Comparison of ENCODE assay signal across 8 cellular contexts in genomic region chr7:2670720-2671391, GRCh38. TPM values are rescaled to one million over a fixed set of nuclear protein-coding genes. Genes with fewer than 3 reads are reported as not detected.
DNase-seq lines count a peak whose midpoint lies in the region; ATAC-seq, FAIRE-seq and TF ChIP-seq lines count a peak whose summit lies in the region.

No MANE protein-coding gene starts in this region.

- H3K27ac ChIP-seq in RWPE1 (no peak overlapping the region), pancreas (no peak overlapping the region), upper lobe of right lung (no peak overlapping the region)

- H3K9me3 Mint-ChIP-seq in activated T-helper 2 cell treated with anti-CD3 and anti-CD28 coated beads, Interferon-gamma antibody, Interleukin-2, Interleukin-4, amounts not matched to agents 10 μg/mL and 5 μg/mL and 100 μg/mL, durations not matched to agents 14 hours and 24 hours and 36 hours, result no peaks in the 10 kb centered on the region

- WGBS in pancreas, 2 donors, result 19 to 22% methylated on average over 25 of the region's 25 CpGs

- TF ChIP-seq CTCF in RWPE1 (conservative IDR thresholded peaks at IDR 0.05; ENCODE audit: low read depth) (peak; percentile 96), fibroblast of villous mesenchyme (IDR thresholded peaks at IDR 0.05; ENCODE audit: insufficient read depth, low read depth, low read length) (peak; percentile 87), pancreas (IDR thresholded peaks at IDR 0.05) (peak; percentile 57 to 73 (median 60)), upper lobe of right lung (IDR thresholded peaks at IDR 0.05) (peak; percentile 88)

- peaks cover 3% of the 10 kb centered on the region for H3K4me1 Mint-ChIP-seq in activated T-helper 2 cell treated with anti-CD3 and anti-CD28 coated beads, Interferon-gamma antibody, Interleukin-2, Interleukin-4, amounts not matched to agents 10 μg/mL and 5 μg/mL and 100 μg/mL, durations not matched to agents 14 hours and 24 hours and 36 hours (ENCODE audit: low read depth)

- H3K4me1 ChIP-seq in pancreas (no peaks in the 10 kb centered on the region), upper lobe of right lung (peaks cover 5% of the 10 kb centered on the region)

- CTCF ChIA-PET in RWPE1 (lab: Yijun Ruan, JAX), result interaction anchor here (0.5 to 2.0 kb wide), 23 partner anchors 9 to 530 kb away, joined by 3 to 12 read pairs (median 4); no protein-coding TSS in a partner anchor

- peaks cover 31% of the 10 kb centered on the region for H3K27me3 Mint-ChIP-seq in activated T-helper 2 cell treated with anti-CD3 and anti-CD28 coated beads, Interferon-gamma antibody, Interleukin-2, Interleukin-4, amounts not matched to agents 10 μg/mL and 5 μg/mL and 100 μg/mL, durations not matched to agents 14 hours and 24 hours and 36 hours (ENCODE audit: low read depth)

- no peaks in the 10 kb centered on the region for H3K36me3 ChIP-seq in pancreas
- no peaks in the 10 kb centered on the region for H3K36me3 ChIP-seq in upper lobe of right lung

- no peaks in the 10 kb centered on the region for H3K36me3 Mint-ChIP-seq in activated T-helper 2 cell treated with anti-CD3 and anti-CD28 coated beads, Interferon-gamma antibody, Interleukin-2, Interleukin-4, amounts not matched to agents 10 μg/mL and 5 μg/mL and 100 μg/mL, durations not matched to agents 14 hours and 24 hours and 36 hours (ENCODE audit: low read depth)

- DNase-seq in NCI-H1417 (lab: John Stamatoyannopoulos, UW), result peak; percentile 56 to 75 (median 68)
- no peak for DNase-seq in NCI-H1417 treated with DMSO at 0.1 percent for 48 hours (lab: John Stamatoyannopoulos, UW)
- peak; percentile 76 for DNase-seq in KBM-7
- DNase-seq in RWPE1 (ENCODE audit: low spot score), result peak; percentile 68
- peak; percentile 56 for DNase-seq in activated T-helper 2 cell treated with anti-CD3 and anti-CD28 coated beads, Interferon-gamma antibody, Interleukin-2, Interleukin-4, amounts not matched to agents 10 μg/mL and 5 μg/mL and 100 μg/mL, durations not matched to agents 14 hours and 24 hours and 36 hours (ENCODE audit: low spot score)
- peak; percentile 55 for DNase-seq in fibroblast of villous mesenchyme (ENCODE audit: low read depth)
- peak in 5 of 6 donors; percentile 30 to 85 (median 68) for DNase-seq in pancreas
- peak; percentile 89 for DNase-seq in upper lobe of right lung

- in situ Hi-C loops in KBM-7 (cut with MboI; ENCODE audit: low pct_unique_long_range_greater_than_20kb, low sequenced_read_pairs), result no loop called here

- no peak for FAIRE-seq in pancreas (lab: Jason Lieb, UNC)

- intact Hi-C loops in activated T-helper 2 cell treated with anti-CD3 and anti-CD28 coated beads, Interferon-gamma antibody, Interleukin-2, Interleukin-4, amounts not matched to agents 10 μg/mL and 5 μg/mL and 100 μg/mL, durations not matched to agents 14 hours and 24 hours and 36 hours (cut with micrococcal nuclease), result loop anchor here (1.0 kb wide), 1 partner anchor 38 kb away; no protein-coding TSS in a partner anchor
- intact Hi-C loops in pancreas (cut with DNase I) (no loop called here), upper lobe of right lung (cut with DNase I) (no loop called here)

- H3K27me3 ChIP-seq in pancreas, result no peaks in the 10 kb centered on the region
- H3K27me3 ChIP-seq in upper lobe of right lung, result no peaks in the 10 kb centered on the region

- H3K4me3 ChIP-seq in fibroblast of villous mesenchyme (ENCODE audit: low read depth, low read length) (no peak overlapping the region), pancreas (no peak overlapping the region), upper lobe of right lung (no peak overlapping the region)

- ATAC-seq in pancreas (peak; percentile 72 to 92 (median 87)), upper lobe of right lung (peak; percentile 92)

- POLR2A ChIA-PET in RWPE1 (lab: Yijun Ruan, JAX; ENCODE audit: low non-redundant PET), result no interaction called here

- no peak overlapping the region for H3K27ac Mint-ChIP-seq in activated T-helper 2 cell treated with anti-CD3 and anti-CD28 coated beads, Interferon-gamma antibody, Interleukin-2, Interleukin-4, amounts not matched to agents 10 μg/mL and 5 μg/mL and 100 μg/mL, durations not matched to agents 14 hours and 24 hours and 36 hours

- H3K9me3 ChIP-seq in pancreas, result no peaks in the 10 kb centered on the region
- H3K9me3 ChIP-seq in upper lobe of right lung, result no peaks in the 10 kb centered on the region

- H3K4me3 Mint-ChIP-seq in activated T-helper 2 cell treated with anti-CD3 and anti-CD28 coated beads, Interferon-gamma antibody, Interleukin-2, Interleukin-4, amounts not matched to agents 10 μg/mL and 5 μg/mL and 100 μg/mL, durations not matched to agents 14 hours and 24 hours and 36 hours (ENCODE audit: low read depth), result no peak overlapping the region

RNA-seq across cellular contexts. Expression of gene AMZ1, which starts 17.1 kb away (rescaled TPM):
- total RNA-seq in activated T-helper 2 cell treated with anti-CD3 and anti-CD28 coated beads, Interferon-gamma antibody, Interleukin-2, Interleukin-4, amounts not matched to agents 10 μg/mL and 5 μg/mL and 100 μg/mL, durations not matched to agents 14 hours and 24 hours and 36 hours, result 0.07 and 0.14 TPM in 2 replicates
- total RNA-seq in fibroblast of villous mesenchyme (12.2 and 14.2 TPM in 2 replicates), pancreas (under 1 TPM in 1 of 6 donors, not detected in 5; 0.19 TPM), upper lobe of right lung (0.29 TPM)
- under 1 TPM; 0.04 to 0.05 TPM for polyA plus RNA-seq in pancreas

RNA-seq across cellular contexts. Expression of gene TTYH3, which starts 39.1 kb away (rescaled TPM):
- 48.7 and 53.6 TPM in 2 replicates for total RNA-seq in activated T-helper 2 cell treated with anti-CD3 and anti-CD28 coated beads, Interferon-gamma antibody, Interleukin-2, Interleukin-4, amounts not matched to agents 10 μg/mL and 5 μg/mL and 100 μg/mL, durations not matched to agents 14 hours and 24 hours and 36 hours
- total RNA-seq in fibroblast of villous mesenchyme, result 61.3 and 77.3 TPM in 2 replicates
- total RNA-seq in pancreas, result 10 to 100 TPM in 3 of 6 donors, 1 to 10 TPM in 3; 4.9 to 31.9 (median 8.4) TPM
- 10 to 100 TPM in 1 of 2 donors, 1 to 10 TPM in 1; 6.7 to 10.5 TPM for polyA plus RNA-seq in pancreas
- total RNA-seq in upper lobe of right lung, result 48.8 TPM

Comparison
In these comparisons a context has a peak if more than half of its experiments do, and no peak if none do; other contexts are left out.
1. RNA of gene AMZ1, which starts 17.1 kb away (total RNA-seq): 12.2 to 14.2 TPM in fibroblast of villous mesenchyme; 0.29 TPM in upper lobe of right lung (single experiment), 0.07 to 0.14 TPM in activated T-helper 2 cell treated with anti-CD3 and anti-CD28 coated beads, Interferon-gamma antibody, Interleukin-2, Interleukin-4, amounts not matched to agents 10 μg/mL and 5 μg/mL and 100 μg/mL, durations not matched to agents 14 hours and 24 hours and 36 hours and 0.19 TPM in pancreas; every median in the first group is over 10 times any median in the second.
2. Peak in every context shown above with its lines, with median percentiles within 50 percentile points of each other: CTCF ChIP-seq.